ENCODE assay signal across 9 cellular contexts in the genomic region with DNA sequence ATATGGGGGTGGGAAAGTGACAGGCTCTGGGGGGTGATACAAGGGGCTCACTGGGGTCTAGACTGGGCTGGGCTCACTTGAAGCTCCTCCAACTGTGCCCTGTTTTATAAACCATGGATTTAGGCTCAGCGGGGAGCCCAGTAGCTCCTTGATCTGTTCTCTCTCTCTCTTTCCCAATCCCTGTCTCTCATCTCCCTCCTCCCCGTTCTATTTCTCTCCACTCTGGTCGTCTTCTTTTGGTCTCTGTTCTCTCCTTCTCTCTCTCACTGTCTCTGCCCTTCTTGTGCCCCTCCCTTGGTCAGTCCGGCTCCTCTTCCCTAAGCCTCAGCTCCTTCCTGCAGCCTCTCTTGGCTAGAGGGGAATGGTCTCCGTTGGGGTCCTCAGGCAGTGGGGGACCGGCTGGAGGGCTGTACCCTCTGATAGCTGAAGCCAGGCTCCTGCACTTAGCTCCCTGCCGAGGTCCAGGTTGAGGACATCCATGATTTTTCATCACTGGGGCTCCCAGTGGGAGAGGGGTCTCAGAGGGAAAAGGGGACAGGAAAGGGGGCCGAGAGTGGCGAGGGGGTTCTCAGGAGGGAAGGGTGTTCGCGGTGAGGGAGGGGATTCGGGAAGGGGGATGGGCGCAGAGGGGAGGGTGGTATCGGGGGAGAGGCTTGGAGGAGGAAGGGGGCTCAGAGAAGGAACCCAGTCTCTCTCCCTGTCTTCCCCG. TPM values are rescaled to one million over a fixed set of nuclear protein-coding genes. Genes with fewer than 3 reads are reported as not detected.
DNase-seq lines count a peak whose midpoint lies in the region; ATAC-seq and TF ChIP-seq lines count a peak whose summit lies in the region.
"Had no signal": no experiment of that assay in that cellular context is flagged by ENCODE, and none has a peak within 500 bp of the region (broad histone marks: within the 10 kb centered on the region; RNA-seq: fewer than 3 reads in every experiment).

No MANE protein-coding gene starts in this region.

- no peaks in the 10 kb centered on the region for H3K36me3 ChIP-seq in suprapubic skin
- no peaks in the 10 kb centered on the region for H3K36me3 ChIP-seq in SK-N-SH (replicated peaks in 1 of 2; ENCODE audit: control insufficient read depth in 1 of 2, insufficient read depth in 2 of 2, low read length in 1 of 2)

- DNase-seq in activated CD4-positive, alpha-beta T cell treated with anti-CD3 and anti-CD28 coated beads for 36 hours, result no peak
- DNase-seq in activated CD4-positive, alpha-beta T cell treated with anti-CD3 and anti-CD28 coated beads for 4 hours, result no peak
- no peak for DNase-seq in suprapubic skin (ENCODE audit: low spot score in 2 of 2)
- no peak for DNase-seq in SK-N-SH
- DNase-seq in A172 (ENCODE audit: low spot score), result no peak
- no peak for DNase-seq in activated CD4-positive, alpha-beta T cell treated with anti-CD3 and anti-CD28 coated beads for 1 hour
- DNase-seq: small intestine had no signal

- H3K27me3 Mint-ChIP-seq in activated CD4-positive, alpha-beta T cell treated with anti-CD3 and anti-CD28 coated beads for 36 hours, result peaks cover 48% of the 10 kb centered on the region
- H3K27me3 Mint-ChIP-seq in activated T-helper 17 cell treated with anti-CD3 and anti-CD28 coated beads, Interleukin-2, amount 50 U/mL, for 72 hours, result peaks cover 45% of the 10 kb centered on the region

- H3F3A ChIP-seq in SK-N-SH (replicated peaks; ENCODE audit: insufficient read depth), result no peaks in the 10 kb centered on the region

- H3K9me2 ChIP-seq in SK-N-SH, result no peaks in the 10 kb centered on the region

- H3K9me3 ChIP-seq in iPS-18c (ENCODE audit: control insufficient read depth, insufficient read depth, low read length), result no peaks in the 10 kb centered on the region
- no peaks in the 10 kb centered on the region for H3K9me3 ChIP-seq in suprapubic skin
- no peaks in the 10 kb centered on the region for H3K9me3 ChIP-seq in SK-N-SH

- ATAC-seq in activated CD4-positive, alpha-beta T cell treated with anti-CD3 and anti-CD28 coated beads for 36 hours, result no peak
- ATAC-seq in activated T-helper 17 cell treated with anti-CD3 and anti-CD28 coated beads, Interleukin-2, amount 50 U/mL, for 72 hours (replicated peaks), result no peak

- intact Hi-C loops in activated CD4-positive, alpha-beta T cell treated with anti-CD3 and anti-CD28 coated beads for 36 hours (cut with DNase I, micrococcal nuclease), result loop anchor here in 1 of 2 experiments (10.0 kb wide), 1 partner anchor 235 kb away; no protein-coding TSS in a partner anchor

- H3K4me3 ChIP-seq in iPS-18c (ENCODE audit: insufficient read depth, low read depth, low read length), result peak overlapping the region; percentile 43; the same call in 1 of the 2 replicates
- H3K4me3 ChIP-seq in suprapubic skin, result peak overlapping the region; percentile 28
- no peak overlapping the region for H3K4me3 ChIP-seq in SK-N-SH (ENCODE audit: low read depth in 2 of 2, low read length in 1 of 2)

- H3K27ac ChIP-seq in suprapubic skin, result no peak overlapping the region
- no peak overlapping the region for H3K27ac ChIP-seq in SK-N-SH (ENCODE audit: low read depth in 2 of 2, low read length in 1 of 2)

- TF ChIP-seq CTCF in suprapubic skin (IDR thresholded peaks at IDR 0.05), result no peak
- TF ChIP-seq CTCF in SK-N-SH (IDR thresholded peaks at IDR 0.05), result no peak

- CTCF ChIA-PET in activated CD4-positive, alpha-beta T cell treated with anti-CD3 and anti-CD28 coated beads for 36 hours (lab: Charles Lee), result no interaction called here
- CTCF ChIA-PET in SK-N-SH (lab: Yijun Ruan, JAX), result no interaction called here

- peaks cover 5% of the 10 kb centered on the region for H3K4me1 Mint-ChIP-seq in activated CD4-positive, alpha-beta T cell treated with anti-CD3 and anti-CD28 coated beads for 36 hours
- H3K4me1 Mint-ChIP-seq in activated T-helper 17 cell treated with anti-CD3 and anti-CD28 coated beads, Interleukin-2, amount 50 U/mL, for 72 hours, result no peaks in the 10 kb centered on the region

- H3K9me3 Mint-ChIP-seq in activated CD4-positive, alpha-beta T cell treated with anti-CD3 and anti-CD28 coated beads for 36 hours (ENCODE audit: low read depth), result no peaks in the 10 kb centered on the region
- H3K9me3 Mint-ChIP-seq in activated T-helper 17 cell treated with anti-CD3 and anti-CD28 coated beads, Interleukin-2, amount 50 U/mL, for 72 hours, result no peaks in the 10 kb centered on the region

- peaks cover 13% of the 10 kb centered on the region for H3K4me1 ChIP-seq in suprapubic skin
- peaks cover 0 to 2% of the 10 kb centered on the region in 2 experiments; a peak in 1 of 4 replicates for H3K4me1 ChIP-seq in SK-N-SH (ENCODE audit: control insufficient read depth in 1 of 2, insufficient read depth in 2 of 2, low read depth in 1 of 2, low read length in 1 of 2)

- WGBS in suprapubic skin, result 8% methylated on average over 13 of the region's 15 CpGs
- WGBS in SK-N-SH (ENCODE audit: low lambda C conversion rate), result 44% methylated on average over 15 of the region's 15 CpGs

- H3K27me3 ChIP-seq in suprapubic skin (peaks cover 57% of the 10 kb centered on the region), SK-N-SH (ENCODE audit: insufficient read depth) (no peaks in the 10 kb centered on the region)

- no peak overlapping the region for H3K27ac Mint-ChIP-seq in activated CD4-positive, alpha-beta T cell treated with anti-CD3 and anti-CD28 coated beads for 36 hours
- no peak overlapping the region for H3K27ac Mint-ChIP-seq in activated T-helper 17 cell treated with anti-CD3 and anti-CD28 coated beads, Interleukin-2, amount 50 U/mL, for 72 hours

- peak overlapping the region; percentile 18 for H3K4me3 Mint-ChIP-seq in activated CD4-positive, alpha-beta T cell treated with anti-CD3 and anti-CD28 coated beads for 36 hours
- H3K4me3 Mint-ChIP-seq in activated T-helper 17 cell treated with anti-CD3 and anti-CD28 coated beads, Interleukin-2, amount 50 U/mL, for 72 hours, result peak overlapping the region; percentile 61

- no peak overlapping the region for H3K4me2 ChIP-seq in SK-N-SH

- no peak overlapping the region for H3K9ac ChIP-seq in SK-N-SH

- H3K79me2 ChIP-seq in SK-N-SH (ENCODE audit: insufficient read depth), result no peaks in the 10 kb centered on the region

- no peak overlapping the region for H2AFZ ChIP-seq in SK-N-SH (ENCODE audit: low read depth)

- no peaks in the 10 kb centered on the region; the same call in 1 of the 2 replicates for H4K20me1 ChIP-seq in SK-N-SH (ENCODE audit: insufficient read depth)

- TF ChIP-seq RAD21 in SK-N-SH (IDR thresholded peaks at IDR 0.05; ENCODE audit: low read length), result no peak

- POLR2A ChIA-PET in activated CD4-positive, alpha-beta T cell treated with anti-CD3 and anti-CD28 coated beads for 36 hours (lab: Charles Lee), result interaction anchor here (0.6 kb wide), 1 partner anchor 13 kb away, joined by 5 read pairs; no protein-coding TSS in a partner anchor
- POLR2A ChIA-PET in SK-N-SH (lab: Yijun Ruan, JAX), result no interaction called here

- TF ChIP-seq POLR2A in suprapubic skin (IDR thresholded peaks at IDR 0.05), result no peak

- TF ChIP-seq EP300 in suprapubic skin (IDR thresholded peaks at IDR 0.05) (no peak), SK-N-SH (IDR thresholded peaks at IDR 0.05; ENCODE audit: borderline replicate concordance in 1 of 2, low read depth in 1 of 2, low read length in 1 of 2) (no peak)

- no peaks in the 10 kb centered on the region for H3K36me3 Mint-ChIP-seq in activated CD4-positive, alpha-beta T cell treated with anti-CD3 and anti-CD28 coated beads for 36 hours (ENCODE audit: low read depth)
- H3K36me3 Mint-ChIP-seq in activated T-helper 17 cell treated with anti-CD3 and anti-CD28 coated beads, Interleukin-2, amount 50 U/mL, for 72 hours (ENCODE audit: low read depth), result no peaks in the 10 kb centered on the region

TF ChIP-seq in SK-N-SH, 30 proteins besides CTCF, POLR2A, EP300 and RAD21:
- TF ChIP-seq MEF2A (IDR thresholded peaks at IDR 0.05; ENCODE audit: borderline replicate concordance, low read depth), result no peak
- TF ChIP-seq TEAD4 (IDR thresholded peaks at IDR 0.05; ENCODE audit: borderline replicate concordance, insufficient read depth), result no peak
- TF ChIP-seq YY1 (IDR thresholded peaks at IDR 0.05; ENCODE audit: low read depth), result no peak
- TF ChIP-seq, protein P1, sequence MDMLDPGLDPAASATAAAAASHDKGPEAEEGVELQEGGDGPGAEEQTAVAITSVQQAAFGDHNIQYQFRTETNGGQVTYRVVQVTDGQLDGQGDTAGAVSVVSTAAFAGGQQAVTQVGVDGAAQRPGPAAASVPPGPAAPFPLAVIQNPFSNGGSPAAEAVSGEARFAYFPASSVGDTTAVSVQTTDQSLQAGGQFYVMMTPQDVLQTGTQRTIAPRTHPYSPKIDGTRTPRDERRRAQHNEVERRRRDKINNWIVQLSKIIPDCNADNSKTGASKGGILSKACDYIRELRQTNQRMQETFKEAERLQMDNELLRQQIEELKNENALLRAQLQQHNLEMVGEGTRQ (IDR thresholded peaks at IDR 0.05; ENCODE audit: borderline replicate concordance, low read depth, low read length), result no peak

RNA-seq across cellular contexts. Expression of a gene that starts 8.5 kb away (rescaled TPM):
- under 1 TPM; 0.02 to 0.04 TPM for total RNA-seq in activated CD4-positive, alpha-beta T cell treated with anti-CD3 and anti-CD28 coated beads for 36 hours
- under 1 TPM; 0.16 to 0.45 TPM for total RNA-seq in activated T-helper 17 cell treated with anti-CD3 and anti-CD28 coated beads, Interleukin-2, amount 50 U/mL, for 72 hours
- total RNA-seq in suprapubic skin, result under 1 TPM in 1 of 4 donors, not detected in 3; 0.16 TPM
- polyA plus RNA-seq in SK-N-SH (2012; rRNA removed), result 0.32 and 0.38 TPM in 2 replicates
- 0.17 and 0.45 TPM in 2 replicates for polyA plus RNA-seq in SK-N-SH (2012; cell fraction: cytosol; rRNA removed)
- 0.93 and 1.2 TPM in 2 replicates for polyA plus RNA-seq in SK-N-SH (2012; cell fraction: nucleus; rRNA removed)
- total RNA-seq in A172 (2014; rRNA removed; shearing (Covaris generic)), result 0.34 and 6.2 TPM in 2 replicates

RNA-seq across cellular contexts. Expression of a gene that starts 39.6 kb away (rescaled TPM):
- 10 to 100 TPM; 57.6 to 79.3 TPM for total RNA-seq in activated CD4-positive, alpha-beta T cell treated with anti-CD3 and anti-CD28 coated beads for 36 hours
- 10 to 100 TPM; 74.0 to 83.7 TPM for total RNA-seq in activated T-helper 17 cell treated with anti-CD3 and anti-CD28 coated beads, Interleukin-2, amount 50 U/mL, for 72 hours
- 10 to 100 TPM; 16.8 to 42.5 (median 26.4) TPM for total RNA-seq in suprapubic skin
- polyA plus RNA-seq in SK-N-SH (2012; rRNA removed), result 7.8 and 18.4 TPM in 2 replicates
- polyA plus RNA-seq in SK-N-SH (2012; cell fraction: cytosol; rRNA removed), result 4.9 and 9.1 TPM in 2 replicates
- 24.7 and 42.3 TPM in 2 replicates for polyA plus RNA-seq in SK-N-SH (2012; cell fraction: nucleus; rRNA removed)
- total RNA-seq in A172 (2014; rRNA removed; shearing (Covaris generic)), result 14.2 and 27.8 TPM in 2 replicates

Comparison
In these comparisons a context has a peak if more than half of its experiments do, and no peak if none do; other contexts are left out.
1. H3K4me3 ChIP-seq: peak in iPS-18c (single experiment) and suprapubic skin (single experiment); none in SK-N-SH (0 of 2).